8 cellular contexts compared by ENCODE assay signal in the genomic region with DNA sequence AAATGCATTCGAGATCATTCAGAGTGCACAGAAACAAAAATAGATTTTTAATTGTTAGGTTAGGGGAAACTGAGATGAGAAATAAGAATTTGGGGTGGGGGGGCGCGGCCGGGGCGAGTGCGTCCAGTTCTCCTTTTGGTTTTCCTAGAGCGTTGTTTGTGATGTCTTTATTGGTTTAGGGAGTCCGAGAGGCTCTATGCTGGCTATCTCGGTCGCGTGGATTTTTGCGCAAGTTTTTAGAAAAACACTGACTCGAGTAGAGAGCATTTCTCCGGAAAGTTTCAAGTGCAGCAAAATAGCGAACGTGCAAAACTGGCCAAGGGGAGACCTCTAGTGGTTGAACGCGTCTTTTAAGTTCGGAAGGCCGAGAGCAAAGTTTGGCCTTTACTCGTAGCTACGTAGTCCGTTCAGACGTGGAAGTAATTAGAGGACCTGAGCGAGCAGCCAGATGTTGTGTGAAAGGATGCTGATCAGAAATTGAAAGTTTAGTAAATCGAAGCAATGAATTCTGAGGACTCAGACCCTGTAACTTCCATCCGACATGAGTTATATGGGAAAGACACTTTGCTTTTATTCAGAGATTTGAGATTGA.
A peak's percentile ranks its signal among the peaks of the same experiment; 100 is the strongest.
DNase-seq lines count a peak whose midpoint lies in the region; ATAC-seq lines count a peak whose summit lies in the region.

No MANE protein-coding gene starts in this region.

- no peaks in the 10 kb centered on the region for H3K36me3 ChIP-seq in neuron (ENCODE audit: insufficient read depth, low read length)

- H3K4me1 ChIP-seq in neuron (ENCODE audit: insufficient read depth, low read length): peaks cover 9% of the 10 kb centered on the region

- H3K4me3 ChIP-seq in neuron (ENCODE audit: low read length): peak overlapping the region; percentile 80

- peak; percentile 63 for ATAC-seq in GM21786 (IDR thresholded peaks at IDR 0.05; ENCODE audit: unreplicated experiment)

- H2AFZ ChIP-seq in neuron (ENCODE audit: low read depth, low read length): peak overlapping the region; percentile 81

- H3K27me3 ChIP-seq in neuron (ENCODE audit: insufficient read depth, low read length): no peaks in the 10 kb centered on the region

- DNase-seq in EH (ENCODE audit: low read depth): peak; percentile 91
- DNase-seq in KG1 (lab: John Stamatoyannopoulos, UW): peak; percentile 84
- DNase-seq in SHP77 (lab: John Stamatoyannopoulos, UW): peak; percentile 58 to 59
- DNase-seq in activated gamma-delta T cell treated with anti-CD3 and anti-CD28 coated beads, Interleukin-2, amount 50 U/mL, for 16 hours (ENCODE audit: low read depth): peak; percentile 67
- peak; percentile 86 for DNase-seq in foreskin melanocyte
- peak; percentile 90 for DNase-seq in stromal cell of bone marrow (ENCODE audit: low read depth)

- no peaks in the 10 kb centered on the region for H3K9me3 ChIP-seq in neuron (ENCODE audit: low read length)

Comparison
In these comparisons a context has a peak if more than half of its experiments do, and no peak if none do; other contexts are left out.
1. Peak in every context shown above with its lines: DNase-seq, ATAC-seq and H3K4me3 ChIP-seq.